Comparison of ENCODE assay signal across 1 cellular context in genomic region chr11:8333431-8334401, GRCh38.
TF ChIP-seq lines count a peak whose summit lies in the region.

No MANE protein-coding gene starts in this region.

TF ChIP-seq in HEK293, 187 proteins besides CTCF, POLR2A, EP300 and RAD21 (continued from another document):
- TF ChIP-seq, protein P1, sequence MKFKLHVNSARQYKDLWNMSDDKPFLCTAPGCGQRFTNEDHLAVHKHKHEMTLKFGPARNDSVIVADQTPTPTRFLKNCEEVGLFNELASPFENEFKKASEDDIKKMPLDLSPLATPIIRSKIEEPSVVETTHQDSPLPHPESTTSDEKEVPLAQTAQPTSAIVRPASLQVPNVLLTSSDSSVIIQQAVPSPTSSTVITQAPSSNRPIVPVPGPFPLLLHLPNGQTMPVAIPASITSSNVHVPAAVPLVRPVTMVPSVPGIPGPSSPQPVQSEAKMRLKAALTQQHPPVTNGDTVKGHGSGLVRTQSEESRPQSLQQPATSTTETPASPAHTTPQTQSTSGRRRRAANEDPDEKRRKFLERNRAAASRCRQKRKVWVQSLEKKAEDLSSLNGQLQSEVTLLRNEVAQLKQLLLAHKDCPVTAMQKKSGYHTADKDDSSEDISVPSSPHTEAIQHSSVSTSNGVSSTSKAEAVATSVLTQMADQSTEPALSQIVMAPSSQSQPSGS (tag by site-specific recombination; IDR thresholded peaks at IDR 0.05; ENCODE audit: low read depth), result no peak
- no peak for TF ChIP-seq ZBTB8A (tag by site-specific recombination; IDR thresholded peaks at IDR 0.05)
- 0 out of 2 replicates have a peak, but pooled peaks have one; percentile 36 for TF ChIP-seq ZNF600 (tag by site-specific recombination; IDR thresholded peaks at IDR 0.05)
- no peak for TF ChIP-seq ZNF239 (tag by site-specific recombination; IDR thresholded peaks at IDR 0.05)
- TF ChIP-seq, protein P2, sequence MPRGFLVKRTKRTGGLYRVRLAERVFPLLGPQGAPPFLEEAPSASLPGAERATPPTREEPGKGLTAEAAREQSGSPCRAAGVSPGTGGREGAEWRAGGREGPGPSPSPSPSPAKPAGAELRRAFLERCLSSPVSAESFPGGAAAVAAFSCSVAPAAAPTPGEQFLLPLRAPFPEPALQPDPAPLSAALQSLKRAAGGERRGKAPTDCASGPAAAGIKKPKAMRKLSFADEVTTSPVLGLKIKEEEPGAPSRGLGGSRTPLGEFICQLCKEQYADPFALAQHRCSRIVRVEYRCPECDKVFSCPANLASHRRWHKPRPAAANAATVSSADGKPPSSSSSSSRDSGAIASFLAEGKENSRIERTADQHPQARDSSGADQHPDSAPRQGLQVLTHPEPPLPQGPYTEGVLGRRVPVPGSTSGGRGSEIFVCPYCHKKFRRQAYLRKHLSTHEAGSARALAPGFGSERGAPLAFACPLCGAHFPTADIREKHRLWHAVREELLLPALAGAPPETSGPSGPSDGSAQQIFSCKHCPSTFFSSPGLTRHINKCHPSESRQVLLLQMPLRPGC (tag by site-specific recombination; IDR thresholded peaks at IDR 0.05), result no peak
- TF ChIP-seq ZIC2 (tag by site-specific recombination; IDR thresholded peaks at IDR 0.05), result 0 out of 2 replicates have a peak, but pooled peaks have one; percentile 27
- 0 out of 2 replicates have a peak, but pooled peaks have one; percentile 17 for TF ChIP-seq ZNF366 (tag by site-specific recombination; conservative IDR thresholded peaks at IDR 0.05)
- no peak for TF ChIP-seq SALL2 (tag by site-specific recombination; IDR thresholded peaks at IDR 0.05; ENCODE audit: borderline replicate concordance)
- no peak for TF ChIP-seq ZNF426 (tag by site-specific recombination; IDR thresholded peaks at IDR 0.05)
- no peak for TF ChIP-seq HOXD13 (CRISPR knock-in tag; IDR thresholded peaks at IDR 0.05; ENCODE audit: borderline replicate concordance)
- no peak for TF ChIP-seq RBAK (tag by site-specific recombination; IDR thresholded peaks at IDR 0.05)
- no peak for TF ChIP-seq YY1 (tag by site-specific recombination; IDR thresholded peaks at IDR 0.05)
- no peak for TF ChIP-seq ZNF670 (tag by site-specific recombination; IDR thresholded peaks at IDR 0.05; ENCODE audit: low read depth)
- TF ChIP-seq, protein P3, sequence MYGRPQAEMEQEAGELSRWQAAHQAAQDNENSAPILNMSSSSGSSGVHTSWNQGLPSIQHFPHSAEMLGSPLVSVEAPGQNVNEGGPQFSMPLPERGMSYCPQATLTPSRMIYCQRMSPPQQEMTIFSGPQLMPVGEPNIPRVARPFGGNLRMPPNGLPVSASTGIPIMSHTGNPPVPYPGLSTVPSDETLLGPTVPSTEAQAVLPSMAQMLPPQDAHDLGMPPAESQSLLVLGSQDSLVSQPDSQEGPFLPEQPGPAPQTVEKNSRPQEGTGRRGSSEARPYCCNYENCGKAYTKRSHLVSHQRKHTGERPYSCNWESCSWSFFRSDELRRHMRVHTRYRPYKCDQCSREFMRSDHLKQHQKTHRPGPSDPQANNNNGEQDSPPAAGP (tag by site-specific recombination; IDR thresholded peaks at IDR 0.05), result peak; percentile 63; the same call in 1 of the 2 replicates
- TF ChIP-seq ZNF623 (tag by site-specific recombination; IDR thresholded peaks at IDR 0.05), result no peak
- TF ChIP-seq PATZ1 (tag by site-specific recombination; IDR thresholded peaks at IDR 0.05), result peak; percentile 63
- TF ChIP-seq GFI1B (tag by site-specific recombination; IDR thresholded peaks at IDR 0.05), result no peak
- TF ChIP-seq ZNF692 (tag by site-specific recombination; IDR thresholded peaks at IDR 0.05), result peak; percentile 37; the same call in 1 of the 2 replicates
- no peak for TF ChIP-seq ZFP69B (tag by site-specific recombination; IDR thresholded peaks at IDR 0.05)
- no peak for TF ChIP-seq ZNF133 (tag by site-specific recombination; IDR thresholded peaks at IDR 0.05)
- TF ChIP-seq ZNF416 (tag by site-specific recombination; IDR thresholded peaks at IDR 0.05), result no peak
- TF ChIP-seq GLIS1 (tag by site-specific recombination; IDR thresholded peaks at IDR 0.05), result peak; percentile 73
- TF ChIP-seq, protein P4, sequence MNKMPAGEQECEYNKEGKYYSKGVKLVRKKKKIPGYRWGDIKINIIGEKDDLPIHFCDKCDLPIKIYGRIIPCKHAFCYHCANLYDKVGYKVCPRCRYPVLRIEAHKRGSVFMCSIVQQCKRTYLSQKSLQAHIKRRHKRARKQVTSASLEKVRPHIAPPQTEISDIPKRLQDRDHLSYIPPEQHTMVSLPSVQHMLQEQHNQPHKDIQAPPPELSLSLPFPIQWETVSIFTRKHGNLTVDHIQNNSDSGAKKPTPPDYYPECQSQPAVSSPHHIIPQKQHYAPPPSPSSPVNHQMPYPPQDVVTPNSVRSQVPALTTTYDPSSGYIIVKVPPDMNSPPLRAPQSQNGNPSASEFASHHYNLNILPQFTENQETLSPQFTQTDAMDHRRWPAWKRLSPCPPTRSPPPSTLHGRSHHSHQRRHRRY (tag by site-specific recombination; IDR thresholded peaks at IDR 0.05), result no peak
- TF ChIP-seq EGR2 (tag by site-specific recombination; IDR thresholded peaks at IDR 0.05; ENCODE audit: low read depth), result no peak
- no peak for TF ChIP-seq TCF7L2 (IDR thresholded peaks at IDR 0.05; ENCODE audit: borderline replicate concordance, low read depth, low read length)
- 0 out of 2 replicates have a peak, but pooled peaks have one; percentile 7 for TF ChIP-seq ZFHX2 (tag by site-specific recombination; conservative IDR thresholded peaks at IDR 0.05)
- TF ChIP-seq ZFP3 (tag by site-specific recombination; IDR thresholded peaks at IDR 0.05; ENCODE audit: low read depth), result no peak
- TF ChIP-seq ZBTB48 (tag by site-specific recombination; IDR thresholded peaks at IDR 0.05), result no peak
- TF ChIP-seq ZNF560 (tag by site-specific recombination; IDR thresholded peaks at IDR 0.05; ENCODE audit: borderline replicate concordance), result no peak
